20 cellular contexts compared by ENCODE assay signal in the genomic region with DNA sequence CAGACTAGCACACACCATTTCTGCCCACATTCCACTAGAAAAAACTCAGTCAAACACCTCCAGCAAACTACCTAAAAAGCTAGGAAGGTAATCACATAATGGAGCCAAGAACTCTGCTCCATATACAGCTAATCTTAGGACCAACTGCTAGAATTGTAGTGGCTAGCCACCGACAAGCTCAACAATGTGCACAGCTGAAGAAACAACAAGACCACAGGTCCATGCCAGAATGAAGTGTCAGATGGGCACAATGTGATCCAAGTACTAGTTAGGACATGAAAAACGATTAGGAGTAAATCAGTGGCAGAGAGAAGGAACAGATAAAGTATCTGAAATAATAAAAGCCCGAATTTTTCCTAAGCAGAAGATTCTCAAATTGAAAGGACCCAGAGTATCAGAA. TPM values are rescaled to one million over a fixed set of nuclear protein-coding genes. Genes with fewer than 3 reads are reported as not detected.
DNase-seq lines count a peak whose midpoint lies in the region; FAIRE-seq and TF ChIP-seq lines count a peak whose summit lies in the region.
"Had no signal": no experiment of that assay in that cellular context is flagged by ENCODE, and none has a peak within 500 bp of the region (broad histone marks: within the 10 kb centered on the region; RNA-seq: fewer than 3 reads in every experiment).

No MANE protein-coding gene starts in this region.

- H3K27me3 ChIP-seq in SJCRH30: no peaks in the 10 kb centered on the region
- no peaks in the 10 kb centered on the region for H3K27me3 ChIP-seq in H9 (ENCODE audit: insufficient read depth, low read length)
- H3K27me3 ChIP-seq in esophagus muscularis mucosa: no peaks in the 10 kb centered on the region
- H3K27me3 ChIP-seq: BE2C had no signal

- no peaks in the 10 kb centered on the region for H3K27me3 Mint-ChIP-seq in H9 (ENCODE audit: low read depth)

- H3K9me3 Mint-ChIP-seq in H9: peaks cover 6 to 17% of the 10 kb centered on the region in 2 experiments; a peak in 4 of 5 replicates

- H3K79me2 ChIP-seq in H9 (ENCODE audit: insufficient read depth, low read length): no peaks in the 10 kb centered on the region

- no peak overlapping the region for H3K56ac ChIP-seq in H9 (ENCODE audit: insufficient read length, low read depth, low read length)

- no peak overlapping the region for H3K27ac Mint-ChIP-seq in H9
- H3K27ac Mint-ChIP-seq: CD4-positive, CD25-positive, alpha-beta regulatory T cell; CD8-positive, alpha-beta memory T cell had no signal

- peak; percentile 71 for FAIRE-seq in H54 (lab: Jason Lieb, UNC)
- FAIRE-seq: A204.1, D721Med, G401.6, GM12892, GM18507, H1 had no signal

- no peak overlapping the region for H4K5ac ChIP-seq in H9 (ENCODE audit: insufficient read length, low read depth, low read length)

- H3K4ac ChIP-seq in H9 (ENCODE audit: low read depth, low read length): no peak overlapping the region

- no peak for TF ChIP-seq CTCF in H9 (conservative IDR thresholded peaks at IDR 0.05)
- TF ChIP-seq CTCF in esophagus muscularis mucosa (IDR thresholded peaks at IDR 0.05): no peak

- no peak overlapping the region for H3K14ac ChIP-seq in H9 (ENCODE audit: insufficient read depth, low read length)

- H2BK120ac ChIP-seq in H9 (ENCODE audit: low read depth, low read length, poor library complexity, severe bottlenecking): no peak overlapping the region

- no peak overlapping the region for H4K91ac ChIP-seq in H9 (ENCODE audit: insufficient read length, low read depth, low read length)

- H2BK5ac ChIP-seq in H9 (ENCODE audit: insufficient read length, low read length): no peak overlapping the region

- H2BK12ac ChIP-seq in H9 (ENCODE audit: insufficient read length, low read depth, low read length): no peak overlapping the region

- no peaks in the 10 kb centered on the region for H3K79me1 ChIP-seq in H9 (ENCODE audit: insufficient read depth, low read depth, low read length, poor library complexity, severe bottlenecking)

- no peaks in the 10 kb centered on the region for H4K20me1 ChIP-seq in H9 (ENCODE audit: control insufficient read depth, insufficient read depth, insufficient read length)

- H2AFZ ChIP-seq in H9 (ENCODE audit: low read length): no peak overlapping the region

- H3K4me1 Mint-ChIP-seq in H9: peaks cover 0 to 11% of the 10 kb centered on the region in 2 experiments; a peak in 2 of 4 replicates
- H3K4me1 Mint-ChIP-seq: CD8-positive, alpha-beta memory T cell had no signal

- WGBS in H9 (ENCODE audit: extremely low coverage, insufficient read length, low lambda C conversion rate): no CpG with 5 or more reads among the region's 3 CpGs
- 66% methylated on average over 3 of the region's 3 CpGs for WGBS in esophagus muscularis mucosa

- H3K4me1 ChIP-seq in SJCRH30 (peaks cover 10% of the 10 kb centered on the region), H9 (ENCODE audit: insufficient read depth, low read length) (no peaks in the 10 kb centered on the region), esophagus muscularis mucosa (no peaks in the 10 kb centered on the region)
- H3K4me1 ChIP-seq: BE2C, Caco-2 had no signal

- H4K8ac ChIP-seq in H9 (replicated peaks; ENCODE audit: insufficient read length, low read depth, low read length): no peak overlapping the region

- H3K4me3 Mint-ChIP-seq in H9: no peak overlapping the region
- H3K4me3 Mint-ChIP-seq: CD4-positive, CD25-positive, alpha-beta regulatory T cell; CD8-positive, alpha-beta memory T cell had no signal

- H2BK15ac ChIP-seq in H9 (ENCODE audit: low read depth, low read length): no peak overlapping the region

- H2BK20ac ChIP-seq in H9 (ENCODE audit: low read depth, low read length, poor library complexity, severe bottlenecking): no peak overlapping the region

- H3K36me3 ChIP-seq in SJCRH30 (no peaks in the 10 kb centered on the region), esophagus muscularis mucosa (no peaks in the 10 kb centered on the region)
- H3K36me3 ChIP-seq: BE2C had no signal

- no peak for TF ChIP-seq EP300 in esophagus muscularis mucosa (IDR thresholded peaks at IDR 0.05)

- H3K9me3 ChIP-seq in SJCRH30 (replicated peaks) (no peaks in the 10 kb centered on the region), H9 (ENCODE audit: control insufficient read depth, low read depth, low read length) (no peaks in the 10 kb centered on the region), esophagus muscularis mucosa (peaks cover 0 to 6% (median 2%) of the 10 kb centered on the region in 4 donors)
- H3K9me3 ChIP-seq: BE2C had no signal

- DNase-seq in H54 (ENCODE audit: insufficient read length, low spot score) (no peak), NCI-H446 treated with DMSO at 0.1 percent for 48 hours (lab: John Stamatoyannopoulos, UW) (peak; percentile 13), SJCRH30 (peak; percentile 47 to 60), H9 (no peak), GF-D8 (lab: John Stamatoyannopoulos, UW) (no peak), esophagus muscularis mucosa (ENCODE audit: extremely low spot score) (no peak)
- DNase-seq: ACHN; BE2C; C1 segment of cervical spinal cord; Caco-2; CD4-positive, CD25-positive, alpha-beta regulatory T cell; CD8-positive, alpha-beta memory T cell; HCEC 1CT had no signal

- no peak overlapping the region for H3K18ac ChIP-seq in H9 (ENCODE audit: insufficient read length, low read depth, low read length)

- peaks cover 0 to 12% (median 2%) of the 10 kb centered on the region in 3 experiments; a peak in 4 of 7 replicates for H3K36me3 Mint-ChIP-seq in H9 (ENCODE audit: insufficient read depth in 1 of 3, low read depth in 3 of 3)
- H3K36me3 Mint-ChIP-seq: CD4-positive, CD25-positive, alpha-beta regulatory T cell had no signal

- no peak overlapping the region for H3K9ac ChIP-seq in H9 (ENCODE audit: extremely low read depth, insufficient read length, low read length)

- no peak overlapping the region for H3T11ph ChIP-seq in H9 (ENCODE audit: low read length)

- intact Hi-C loops in esophagus muscularis mucosa (cut with DNase I): no loop called here

- H3K27ac ChIP-seq in SJCRH30 (no peak overlapping the region), H9 (ENCODE audit: insufficient read length, low read depth, low read length) (no peak overlapping the region), esophagus muscularis mucosa (replicated peaks in 1 of 4) (no peak overlapping the region)
- H3K27ac ChIP-seq: HL-60 had no signal

- H3K23ac ChIP-seq in H9 (ENCODE audit: insufficient read length, low read depth, low read length): no peak overlapping the region

- H3K4me3 ChIP-seq in SJCRH30 (no peak overlapping the region), esophagus muscularis mucosa (no peak overlapping the region)

- H3K4me2 ChIP-seq in H9 (ENCODE audit: insufficient read depth, insufficient read length, low read length): no peak overlapping the region

- TF ChIP-seq POLR2A in H54 (IDR thresholded peaks at IDR 0.05; ENCODE audit: low read depth, low read length) (no peak), esophagus muscularis mucosa (IDR thresholded peaks at IDR 0.05; ENCODE audit: low read depth) (no peak)

- no peaks in the 10 kb centered on the region for H3K23me2 ChIP-seq in H9 (ENCODE audit: insufficient read length, low read depth, low read length, poor library complexity, severe bottlenecking)

- no peak overlapping the region for H2AK5ac ChIP-seq in H9 (ENCODE audit: insufficient read length, low read length)

RNA-seq across cellular contexts. Expression of gene TMEM106B, which starts 38.6 kb away (rescaled TPM):
- 26.4 and 30.5 TPM in 2 replicates for total RNA-seq in SJCRH30 (2014; rRNA removed; shearing (Covaris generic))
- total RNA-seq in H9 (2021) (28.4 and 32.6 TPM in 2 replicates), esophagus muscularis mucosa (10 to 100 TPM; 39.3 to 49.8 (median 44.1) TPM)

Comparison
In these comparisons a context has a peak if more than half of its experiments do, and no peak if none do; other contexts are left out.
1. DNase-seq: peak in NCI-H446 treated with DMSO at 0.1 percent for 48 hours (single experiment) and SJCRH30 (2 of 2); none in H54 (single experiment), H9 (single experiment), GF-D8 (single experiment) and esophagus muscularis mucosa (single experiment).